8 cellular contexts compared by ENCODE assay signal in genomic region chr5:17118631-17119030, GRCh38.
DNase-seq lines count a peak whose midpoint lies in the region; ATAC-seq and TF ChIP-seq lines count a peak whose summit lies in the region.

No MANE protein-coding gene starts in this region.

- H3K27me3 ChIP-seq in thoracic aorta (replicated peaks; ENCODE audit: insufficient read depth): no peaks in the 10 kb centered on the region

- in situ Hi-C loops in astrocyte of the spinal cord (cut with HindIII; ENCODE audit: low sequenced_read_pairs): no loop called here

- no peak overlapping the region for H3K4me3 ChIP-seq in astrocyte of the spinal cord (ENCODE audit: low read depth, low read length)
- no peak overlapping the region for H3K4me3 ChIP-seq in thoracic aorta

- no peaks in the 10 kb centered on the region for H3K9me3 ChIP-seq in thoracic aorta

- peak; percentile 95 for DNase-seq in A172 (ENCODE audit: low spot score)
- DNase-seq in LHCN-M2 (ENCODE audit: low read depth): peak; percentile 91
- DNase-seq in astrocyte of the spinal cord (ENCODE audit: low read depth, low spot score): peak; percentile 94
- DNase-seq in left kidney (ENCODE audit: low read depth, low spot score): peak; percentile 57
- peak; percentile 7 for DNase-seq in thoracic aorta (ENCODE audit: low spot score)
- DNase-seq in NCI-H187 treated with DMSO at 0.1 percent for 48 hours (lab: John Stamatoyannopoulos, UW): no peak
- DNase-seq in cortex of kidney (lab: John Stamatoyannopoulos, UW): no peak

- H3K4me1 ChIP-seq in thoracic aorta (ENCODE audit: control insufficient read depth in 1 of 2, low read depth in 2 of 2): peaks cover 4 to 9% of the 10 kb centered on the region in 2 donors

- H3K27ac ChIP-seq in thoracic aorta: no peak overlapping the region

- TF ChIP-seq CTCF in astrocyte of the spinal cord (IDR thresholded peaks at IDR 0.05; ENCODE audit: low read depth, low read length) (no peak), thoracic aorta (IDR thresholded peaks at IDR 0.05) (no peak)

- ATAC-seq in GM18909 (IDR thresholded peaks at IDR 0.05; ENCODE audit: poor library complexity, unreplicated experiment) (peak; percentile 64), thoracic aorta (ENCODE audit: insufficient number of reproducible peaks, low FRiP score, low read depth) (peak; percentile 43)

- H3K36me3 ChIP-seq in thoracic aorta: no peaks in the 10 kb centered on the region

Comparison
In these comparisons a context has a peak if more than half of its experiments do, and no peak if none do; other contexts are left out.
1. DNase-seq: peak in A172 (single experiment), LHCN-M2 (single experiment), astrocyte of the spinal cord (single experiment), left kidney (single experiment) and thoracic aorta (single experiment); none in NCI-H187 treated with DMSO at 0.1 percent for 48 hours (single experiment) and cortex of kidney (single experiment).